ENCODE assay signal across 8 cellular contexts in the genomic region with DNA sequence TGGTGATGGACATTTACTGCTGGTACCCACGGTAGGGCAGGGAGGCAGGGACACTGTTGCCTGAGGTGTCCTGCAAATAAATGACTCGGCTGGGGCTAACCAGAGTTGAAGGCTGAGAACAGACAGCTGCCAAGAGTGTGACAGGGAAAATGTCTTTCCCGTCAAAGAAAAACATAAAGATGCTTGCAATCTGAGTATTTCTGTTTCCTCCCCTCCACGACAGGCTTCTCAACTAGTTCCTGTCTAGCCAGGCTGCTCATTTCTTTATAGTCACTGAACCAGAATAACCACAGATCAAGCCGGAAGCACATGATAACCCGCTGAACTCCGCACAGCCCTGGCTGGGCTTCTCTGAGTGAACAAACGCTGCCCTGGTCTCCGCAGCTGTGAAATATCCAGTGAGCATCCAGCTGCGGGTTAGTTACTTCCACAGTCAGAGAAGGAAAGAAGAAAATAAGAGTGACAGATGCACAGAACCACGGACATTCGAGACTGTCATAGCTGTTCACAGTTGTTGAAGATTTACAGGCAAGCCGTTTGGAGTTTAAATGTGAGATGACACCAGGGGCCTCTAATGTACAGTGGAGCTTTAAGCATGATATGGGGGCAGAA.
DNase-seq lines count a peak whose midpoint lies in the region; ATAC-seq and TF ChIP-seq lines count a peak whose summit lies in the region.

No MANE protein-coding gene starts in this region.

- no peak overlapping the region for H3K4me3 ChIP-seq in fibroblast of villous mesenchyme (ENCODE audit: low read depth, low read length)
- no peak overlapping the region for H3K4me3 ChIP-seq in suprapubic skin

- ATAC-seq in GM21526 (IDR thresholded peaks at IDR 0.05; ENCODE audit: low FRiP score, unreplicated experiment) = peak; percentile 50
- peak; percentile 92 for ATAC-seq in sciatic nerve

- CTCF ChIA-PET in GM10248 (lab: Yijun Ruan, JAX) = interaction anchor here (0.9 to 2.0 kb wide), 6 partner anchors 12 to 253 kb away, joined by 3 to 6 read pairs (median 4); no protein-coding TSS in a partner anchor

- H3K36me3 ChIP-seq in suprapubic skin = no peaks in the 10 kb centered on the region

- H3K27me3 ChIP-seq in suprapubic skin = no peaks in the 10 kb centered on the region

- 15% methylated on average over 13 of the region's 13 CpGs for WGBS in suprapubic skin

- no peak for TF ChIP-seq EP300 in suprapubic skin (IDR thresholded peaks at IDR 0.05)

- in situ Hi-C loops in KBM-7 (cut with MboI; ENCODE audit: low pct_unique_long_range_greater_than_20kb, low sequenced_read_pairs) = no loop called here

- TF ChIP-seq POLR2A in suprapubic skin (IDR thresholded peaks at IDR 0.05) = no peak

- intact Hi-C loops in sciatic nerve (cut with DNase I) = no loop called here

- TF ChIP-seq CTCF in GM10248 (IDR thresholded peaks at IDR 0.05; ENCODE audit: control extremely low read depth, extremely low read depth, low read depth, missing control alignments) (no peak), fibroblast of villous mesenchyme (IDR thresholded peaks at IDR 0.05; ENCODE audit: insufficient read depth, low read depth, low read length) (no peak), suprapubic skin (IDR thresholded peaks at IDR 0.05) (no peak)

- no peak overlapping the region for H3K27ac ChIP-seq in suprapubic skin

- H3K4me1 ChIP-seq in suprapubic skin = peaks cover 12% of the 10 kb centered on the region

- no peaks in the 10 kb centered on the region for H3K9me3 ChIP-seq in suprapubic skin

- POLR2A ChIA-PET in GM10248 (lab: Yijun Ruan, JAX) = interaction anchor here (0.5 to 1.1 kb wide), 3 partner anchors 20 to 1805 kb away, joined by 3 to 5 read pairs (median 3); no protein-coding TSS in a partner anchor

- DNase-seq in GM10248 (ENCODE audit: extremely low spot score) (peak; percentile 62), KBM-7 (peak; percentile 91), fibroblast of villous mesenchyme (ENCODE audit: low read depth) (peak; percentile 87), sciatic nerve (ENCODE audit: low spot score) (no peak), suprapubic skin (ENCODE audit: low spot score in 2 of 2) (no peak), HuH-7.5 (ENCODE audit: low spot score) (no peak)
- DNase-seq in activated CD4-positive, alpha-beta T cell treated with anti-CD3 and anti-CD28 coated beads, Interleukin-2, amount 50 U/mL, for 48 hours = peak; percentile 47 to 53

Comparison
In these comparisons a context has a peak if more than half of its experiments do, and no peak if none do; other contexts are left out.
1. DNase-seq: peak in GM10248 (single experiment), KBM-7 (single experiment), activated CD4-positive, alpha-beta T cell treated with anti-CD3 and anti-CD28 coated beads, Interleukin-2, amount 50 U/mL, for 48 hours (2 of 2) and fibroblast of villous mesenchyme (single experiment); none in sciatic nerve (single experiment), suprapubic skin (0 of 2) and HuH-7.5 (single experiment).